13 cellular contexts compared by ENCODE assay signal in genomic region chr3:47799733-47800132, GRCh38. TPM values are rescaled to one million over a fixed set of nuclear protein-coding genes. Genes with fewer than 3 reads are reported as not detected.
DNase-seq lines count a peak whose midpoint lies in the region; ATAC-seq and TF ChIP-seq lines count a peak whose summit lies in the region.
"Had no signal": no experiment of that assay in that cellular context is flagged by ENCODE, and none has a peak within 500 bp of the region (broad histone marks: within the 10 kb centered on the region; RNA-seq: fewer than 3 reads in every experiment).

No MANE protein-coding gene starts in this region.

- H3K4me1 ChIP-seq in hepatocyte (ENCODE audit: insufficient read depth) (peaks cover 10% of the 10 kb centered on the region), aorta (ENCODE audit: control insufficient read depth in 1 of 2, insufficient read depth in 2 of 2, low read length in 2 of 2) (peaks cover 0 to 2% of the 10 kb centered on the region in 2 donors)

- no peak for DNase-seq in AG09319 (ENCODE audit: extremely low read depth, low read depth)
- peak; percentile 21 for DNase-seq in OCI-M1 (lab: John Stamatoyannopoulos, UW)
- no peak for DNase-seq in hepatocyte (ENCODE audit: low spot score)
- DNase-seq in aorta = no peak
- DNase-seq in globus pallidus (ENCODE audit: low spot score) = no peak
- DNase-seq in KG1 (lab: John Stamatoyannopoulos, UW) = no peak
- DNase-seq: activated CD8-positive, alpha-beta memory T cell treated with anti-CD3 and anti-CD28 coated beads, Interleukin-2, amount 50 U/mL, for 4 hours; dorsolateral prefrontal cortex; kidney glomerular epithelial cell; NCI-H1694 treated with DMSO at 0.1 percent for 48 hours; SJCRH30 had no signal

- peaks cover 18% of the 10 kb centered on the region for H3K79me2 ChIP-seq in hepatocyte

- intact Hi-C loops in aorta (cut with DNase I) = loop anchor here in 1 of 2 donors (5.0 kb wide), 1 partner anchor 187 kb away; no protein-coding TSS in a partner anchor

- H3K27ac ChIP-seq in hepatocyte = no peak overlapping the region
- no peak overlapping the region for H3K27ac ChIP-seq in aorta (ENCODE audit: low read depth in 1 of 2, low read length in 2 of 2)
- H3K27ac ChIP-seq: dorsolateral prefrontal cortex, SJCRH30 had no signal

- H4K20me1 ChIP-seq in hepatocyte (ENCODE audit: insufficient read depth, poor library complexity, severe bottlenecking) = no peaks in the 10 kb centered on the region

- H3K36me3 ChIP-seq in hepatocyte (replicated peaks; ENCODE audit: insufficient read depth, low read depth) = no peaks in the 10 kb centered on the region
- H3K36me3 ChIP-seq in aorta (ENCODE audit: control insufficient read depth in 1 of 2, insufficient read depth in 2 of 2, low read length in 1 of 2) = no peaks in the 10 kb centered on the region
- H3K36me3 ChIP-seq: SJCRH30 had no signal

- H2AFZ ChIP-seq in hepatocyte = no peak overlapping the region

- ATAC-seq in HG03039 (IDR thresholded peaks at IDR 0.05; ENCODE audit: unreplicated experiment) (no peak), aorta (ENCODE audit: low FRiP score) (no peak)

- H3K4me3 ChIP-seq in hepatocyte (no peak overlapping the region), aorta (ENCODE audit: low read length in 2 of 2) (no peak overlapping the region)
- H3K4me3 ChIP-seq: dorsolateral prefrontal cortex, SJCRH30 had no signal

- H3K9me3 ChIP-seq in hepatocyte (ENCODE audit: low read depth) = no peaks in the 10 kb centered on the region
- H3K9me3 ChIP-seq in aorta (ENCODE audit: control insufficient read depth, low read length) = no peaks in the 10 kb centered on the region
- H3K9me3 ChIP-seq: SJCRH30 had no signal

- no peaks in the 10 kb centered on the region for H3K9me2 ChIP-seq in hepatocyte (replicated peaks; ENCODE audit: insufficient read depth)

- TF ChIP-seq CTCF in AG09319 (IDR thresholded peaks at IDR 0.05; ENCODE audit: low read depth, low read length) (peak; percentile 13), GM12872 (IDR thresholded peaks at IDR 0.05; ENCODE audit: insufficient read depth, low read depth, low read length) (peak; percentile 69), hepatocyte (IDR thresholded peaks at IDR 0.05; ENCODE audit: poor library complexity) (peak; percentile 11)

- H3K27me3 ChIP-seq in hepatocyte (no peaks in the 10 kb centered on the region), aorta (ENCODE audit: control insufficient read depth in 1 of 2, insufficient read depth in 2 of 2, low read length in 1 of 2) (no peaks in the 10 kb centered on the region)
- H3K27me3 ChIP-seq: dorsolateral prefrontal cortex, SJCRH30 had no signal

- no peak overlapping the region for H3K4me2 ChIP-seq in hepatocyte

- WGBS in hepatocyte (ENCODE audit: low lambda C conversion rate, missing lambda C conversion rate) = 84% methylated on average over 4 of the region's 4 CpGs
- 93 to 94% methylated on average over 4 of the region's 4 CpGs for WGBS in aorta, 2 donors

RNA-seq across cellular contexts. Expression of gene DHX30, which starts 3.2 kb away (rescaled TPM):
- 51.3 and 52.0 TPM in 2 replicates for total RNA-seq in hepatocyte
- 47.8 and 55.8 TPM in 2 replicates for polyA plus RNA-seq in hepatocyte
- 10 to 100 TPM; 47.6 to 53.6 TPM for total RNA-seq in aorta
- 10 to 100 TPM; 12.8 to 54.2 TPM for polyA plus RNA-seq in aorta

RNA-seq across cellular contexts. Expression of gene SMARCC1, which starts 18.0 kb away (rescaled TPM):
- total RNA-seq in hepatocyte (35.6 and 38.2 TPM in 2 replicates), aorta (10 to 100 TPM; 65.3 to 66.8 TPM)
- polyA plus RNA-seq in hepatocyte (35.5 and 43.3 TPM in 2 replicates), aorta (10 to 100 TPM; 12.5 to 16.4 TPM)

Comparison
In these comparisons a context has a peak if more than half of its experiments do, and no peak if none do; other contexts are left out.
1. CTCF ChIP-seq: peak in every context shown above with its lines; median percentile 69 in GM12872; 13 in AG09319; 11 in hepatocyte.